Comparison of ENCODE assay signal across 22 cellular contexts in the genomic region with DNA sequence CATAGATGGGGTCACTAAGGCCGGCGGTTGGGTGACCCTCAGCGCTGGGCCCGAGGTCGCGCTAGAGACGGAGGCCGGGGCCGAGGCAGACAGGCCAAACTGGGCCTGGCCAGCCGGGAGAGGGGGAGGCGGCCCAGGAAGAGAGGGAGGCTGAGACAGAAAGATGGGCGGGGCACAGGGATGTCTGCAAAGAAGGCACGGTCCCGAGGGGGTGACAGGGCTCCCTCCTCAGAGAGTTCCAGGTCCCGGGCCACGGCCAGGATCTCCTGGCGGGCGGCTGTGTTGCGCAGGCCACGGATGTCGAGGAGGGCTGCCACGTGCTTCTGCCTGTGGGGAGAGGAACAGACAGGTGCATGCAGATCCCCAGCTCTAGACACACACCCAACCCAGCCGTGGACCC. TPM values are rescaled to one million over a fixed set of nuclear protein-coding genes. Genes with fewer than 3 reads are reported as not detected.
"Had no signal": no experiment of that assay in that cellular context is flagged by ENCODE, and none has a peak within 500 bp of the region (broad histone marks: within the 10 kb centered on the region; RNA-seq: fewer than 3 reads in every experiment).

No MANE protein-coding gene starts in this region.

- DNase-seq: activated CD4-positive, alpha-beta T cell treated with anti-CD3 and anti-CD28 coated beads, Interleukin-2, amount 50 U/mL, for 4 hours; activated naive CD8-positive, alpha-beta T cell treated with anti-CD3 and anti-CD28 coated beads for 36 hours; amniotic stem cell; central memory CD4-positive, alpha-beta T cell; dorsolateral prefrontal cortex; foreskin fibroblast; glutamatergic neuron; left lung; mesendoderm; naive thymus-derived CD4-positive, alpha-beta T cell; stimulated activated CD4-positive, alpha-beta T cell treated with anti-CD3 and anti-CD28 coated beads, Interleukin-12 subunit alpha, Interleukin-12 subunit beta, amount 100 ng/mL, for 4 hours; stimulated activated CD4-positive, alpha-beta T cell treated with anti-CD3 and anti-CD28 coated beads, Interleukin-1b, Interleukin-23, amount 100 ng/mL, for 48 hours; stimulated activated CD8-positive, alpha-beta memory T cell treated with anti-CD3 and anti-CD28 coated beads, Interleukin-4, amount 100 ng/mL, for 48 hours; stimulated activated naive CD4-positive, alpha-beta T cell treated with Interleukin-2 at 50 U/mL for 16 hours; trophoblast cell; WERI-Rb-1 had no signal

- H3K27ac ChIP-seq: neural progenitor cell, parathyroid adenoma, WERI-Rb-1 had no signal

- H3K36me3 Mint-ChIP-seq: activated naive CD8-positive, alpha-beta T cell treated with anti-CD3 and anti-CD28 coated beads for 36 hours; neural progenitor cell had no signal

- FAIRE-seq: colon, keratinocyte had no signal

- H3K9me3 Mint-ChIP-seq: activated naive CD8-positive, alpha-beta T cell treated with anti-CD3 and anti-CD28 coated beads for 36 hours; activated T-helper 1 cell treated with anti-CD3 and anti-CD28 coated beads, Interleukin-12 subunit alpha, Interleukin-12 subunit beta, Interleukin-2, Interleukin-4 antibody, amounts not matched to agents 30 ng/mL and 10 ng/mL and 1 ng/mL, durations not matched to agents 14 hours and 24 hours and 36 hours; neural progenitor cell had no signal

- H3K4me3 ChIP-seq: dorsolateral prefrontal cortex, left lung, neural progenitor cell had no signal

- H3K27ac Mint-ChIP-seq: activated naive CD8-positive, alpha-beta T cell treated with anti-CD3 and anti-CD28 coated beads for 36 hours; activated T-helper 1 cell treated with anti-CD3 and anti-CD28 coated beads, Interleukin-12 subunit alpha, Interleukin-12 subunit beta, Interleukin-2, Interleukin-4 antibody, amounts not matched to agents 30 ng/mL and 10 ng/mL and 1 ng/mL, durations not matched to agents 14 hours and 24 hours and 36 hours; neural progenitor cell had no signal

- H3K4me1 ChIP-seq: neural progenitor cell, parathyroid adenoma had no signal

- ATAC-seq: naive thymus-derived CD4-positive, alpha-beta T cell had no signal

- H3K4me3 Mint-ChIP-seq: activated naive CD8-positive, alpha-beta T cell treated with anti-CD3 and anti-CD28 coated beads for 36 hours; activated T-helper 1 cell treated with anti-CD3 and anti-CD28 coated beads, Interleukin-12 subunit alpha, Interleukin-12 subunit beta, Interleukin-2, Interleukin-4 antibody, amounts not matched to agents 30 ng/mL and 10 ng/mL and 1 ng/mL, durations not matched to agents 14 hours and 24 hours and 36 hours; naive thymus-derived CD4-positive, alpha-beta T cell; neural progenitor cell had no signal

- H3K9me3 ChIP-seq: left lung had no signal

- H3K36me3 ChIP-seq: left lung, neural progenitor cell, WERI-Rb-1 had no signal

- H3K9ac ChIP-seq: neural progenitor cell, parathyroid adenoma had no signal

RNA-seq across cellular contexts. Expression of a gene that starts 32.2 kb away (rescaled TPM):
- total RNA-seq: activated naive CD8-positive, alpha-beta T cell treated with anti-CD3 and anti-CD28 coated beads for 36 hours; activated T-helper 1 cell treated with anti-CD3 and anti-CD28 coated beads, Interleukin-12 subunit alpha, Interleukin-12 subunit beta, Interleukin-2, Interleukin-4 antibody, amounts not matched to agents 30 ng/mL and 10 ng/mL and 1 ng/mL, durations not matched to agents 14 hours and 24 hours and 36 hours; naive thymus-derived CD4-positive, alpha-beta T cell; T-helper 2 cell treated with Interferon-gamma antibody and Interleukin-4, amounts not matched to agents 100 ng/mL and 5 ng/mL, for 36 hours had no signal
- polyA plus RNA-seq: naive thymus-derived CD4-positive, alpha-beta T cell had no signal

RNA-seq across cellular contexts. Expression of a gene that starts 52.2 kb away (rescaled TPM):
- total RNA-seq: left lung had no signal
